Comparison of ENCODE assay signal across 18 cellular contexts in genomic region chr6:169171010-169171409, GRCh38.
"Had no signal": no experiment of that assay in that cellular context is flagged by ENCODE, and none has a peak within 500 bp of the region (broad histone marks: within the 10 kb centered on the region; RNA-seq: fewer than 3 reads in every experiment).

No MANE protein-coding gene starts in this region.

- H3K9me3 ChIP-seq: esophagus squamous epithelium, ovary, spleen, stomach, testis had no signal

- ATAC-seq: activated CD8-positive, alpha-beta T cell treated with anti-CD3 and anti-CD28 coated beads, Interleukin-2, amount 10 ng/mL, durations not matched to agents 7 days and 5 days; activated naive CD8-positive, alpha-beta T cell treated with anti-CD3 and anti-CD28 coated beads, Interleukin-2, amount 50 U/mL, for 24 hours; natural killer cell treated with Interleukin-12 subunit alpha and Interleukin-12 subunit beta and Interleukin-15 and Interleukin-18, amount 100 ng/mL, for 72 hours; sciatic nerve had no signal

- H3K27me3 Mint-ChIP-seq: activated CD4-positive, alpha-beta T cell treated with anti-CD3 and anti-CD28 coated beads, Interleukin-2, amount 10 ng/mL, durations not matched to agents 24 days and 14 days; activated naive CD8-positive, alpha-beta T cell treated with anti-CD3 and anti-CD28 coated beads, Interleukin-2, amount 50 U/mL, for 24 hours had no signal

- H3K36me3 Mint-ChIP-seq: natural killer cell treated with Interleukin-12 subunit alpha and Interleukin-12 subunit beta and Interleukin-15 and Interleukin-18, amount 100 ng/mL, for 72 hours had no signal

- DNase-seq: activated CD4-positive, alpha-beta T cell treated with anti-CD3 and anti-CD28 coated beads, Interleukin-2, amount 10 ng/mL, durations not matched to agents 24 days and 14 days; activated CD4-positive, CD25-positive, alpha-beta regulatory T cell; activated CD8-positive, alpha-beta T cell treated with anti-CD3 and anti-CD28 coated beads, Interleukin-2, amount 10 ng/mL, durations not matched to agents 7 days and 5 days; activated naive CD4-positive, alpha-beta T cell treated with Interleukin-2 at 50 U/mL for 16 hours; activated naive CD8-positive, alpha-beta T cell treated with anti-CD3 and anti-CD28 coated beads, Interleukin-2, amount 50 U/mL, for 24 hours; activated T-cell treated with anti-CD3 and anti-CD28 coated beads for 4 hours; esophagus squamous epithelium; foreskin fibroblast; glutamatergic neuron; kidney glomerular epithelial cell; mesenchymal stem cell; ovary; spleen; stimulated activated CD4-positive, alpha-beta T cell treated with anti-CD3 and anti-CD28 coated beads, Interleukin-1b, Interleukin-23, amount 100 ng/mL, for 48 hours; stomach; testis had no signal

- H3K36me3 ChIP-seq: esophagus squamous epithelium, ovary, spleen, stomach had no signal

- H3K4me1 Mint-ChIP-seq: activated CD4-positive, alpha-beta T cell treated with anti-CD3 and anti-CD28 coated beads, Interleukin-2, amount 10 ng/mL, durations not matched to agents 24 days and 14 days; activated naive CD8-positive, alpha-beta T cell treated with anti-CD3 and anti-CD28 coated beads, Interleukin-2, amount 50 U/mL, for 24 hours had no signal

- H3K4me1 ChIP-seq: stomach had no signal

- H3K27me3 ChIP-seq: esophagus squamous epithelium, ovary, stomach, testis had no signal

- H3K27ac ChIP-seq: esophagus squamous epithelium, ovary, stomach, testis had no signal

- H3K9me3 Mint-ChIP-seq: activated CD4-positive, alpha-beta T cell treated with anti-CD3 and anti-CD28 coated beads, Interleukin-2, amount 10 ng/mL, durations not matched to agents 24 days and 14 days; activated naive CD8-positive, alpha-beta T cell treated with anti-CD3 and anti-CD28 coated beads, Interleukin-2, amount 50 U/mL, for 24 hours; natural killer cell treated with Interleukin-12 subunit alpha and Interleukin-12 subunit beta and Interleukin-15 and Interleukin-18, amount 100 ng/mL, for 72 hours had no signal

- H3K4me3 Mint-ChIP-seq: activated CD4-positive, alpha-beta T cell treated with anti-CD3 and anti-CD28 coated beads, Interleukin-2, amount 10 ng/mL, durations not matched to agents 24 days and 14 days; activated CD8-positive, alpha-beta T cell treated with anti-CD3 and anti-CD28 coated beads, Interleukin-2, amount 10 ng/mL, durations not matched to agents 7 days and 5 days; activated naive CD8-positive, alpha-beta T cell treated with anti-CD3 and anti-CD28 coated beads, Interleukin-2, amount 50 U/mL, for 24 hours; natural killer cell treated with Interleukin-12 subunit alpha and Interleukin-12 subunit beta and Interleukin-15 and Interleukin-18, amount 100 ng/mL, for 72 hours had no signal

- H3K27ac Mint-ChIP-seq: activated CD4-positive, alpha-beta T cell treated with anti-CD3 and anti-CD28 coated beads, Interleukin-2, amount 10 ng/mL, durations not matched to agents 24 days and 14 days; activated CD8-positive, alpha-beta T cell treated with anti-CD3 and anti-CD28 coated beads, Interleukin-2, amount 10 ng/mL, durations not matched to agents 7 days and 5 days; activated naive CD8-positive, alpha-beta T cell treated with anti-CD3 and anti-CD28 coated beads, Interleukin-2, amount 50 U/mL, for 24 hours; natural killer cell treated with Interleukin-12 subunit alpha and Interleukin-12 subunit beta and Interleukin-15 and Interleukin-18, amount 100 ng/mL, for 72 hours had no signal

- H3K4me3 ChIP-seq: esophagus squamous epithelium, ovary, spleen, stomach, testis had no signal
